Comparison of ENCODE assay signal across 8 cellular contexts in the genomic region with DNA sequence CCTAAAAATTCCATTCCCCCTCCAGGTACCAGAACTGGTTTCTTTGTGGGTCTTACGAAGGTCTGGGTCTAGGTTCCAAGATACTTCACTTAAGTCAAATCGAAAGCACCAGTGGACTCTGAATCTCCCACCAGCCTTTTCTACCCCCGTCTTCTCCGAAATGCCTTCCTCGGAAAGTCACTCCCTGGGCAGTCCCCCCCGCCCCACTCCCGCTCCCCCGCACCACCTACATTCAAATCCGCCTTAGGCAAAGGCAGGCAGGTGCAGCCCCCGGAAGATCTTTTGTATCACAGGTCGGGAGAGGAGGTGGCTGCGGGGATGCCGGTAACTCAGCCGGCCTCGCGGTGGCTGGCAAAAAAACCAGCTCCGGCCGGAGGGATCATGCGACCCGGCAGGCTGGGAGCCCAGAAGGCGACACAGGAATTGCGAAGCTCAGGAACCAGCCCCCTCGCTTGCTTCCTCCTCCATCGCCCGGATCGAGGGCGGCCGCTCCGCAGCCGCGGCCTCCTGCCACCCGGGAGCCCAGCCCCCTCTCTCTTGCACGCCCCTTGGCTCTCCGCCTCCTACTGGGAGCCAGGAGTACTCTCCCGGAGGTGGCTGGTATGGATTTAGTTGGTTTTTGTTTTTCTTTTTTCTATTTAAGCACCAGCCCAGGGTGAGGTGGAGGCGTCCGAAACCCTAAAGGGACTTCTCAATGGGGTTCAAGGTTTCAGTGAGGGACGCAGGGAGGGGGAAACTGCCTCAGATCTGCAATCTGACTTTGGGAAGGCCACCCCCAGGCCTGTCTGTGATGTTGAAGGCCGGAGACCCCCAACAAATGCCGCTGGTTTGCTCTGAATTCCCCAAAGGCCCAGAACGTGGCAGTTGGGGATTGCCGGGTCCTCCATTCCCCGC. TPM values are rescaled to one million over a fixed set of nuclear protein-coding genes. Genes with fewer than 3 reads are reported as not detected.
DNase-seq lines count a peak whose midpoint lies in the region; ATAC-seq, FAIRE-seq and TF ChIP-seq lines count a peak whose summit lies in the region.

A gene (minus strand): TSS at position 481 of the 894 bp plus-strand sequence. CDS start 650 bp downstream, outside the sequence.

- no peaks in the 10 kb centered on the region for H3K9me3 ChIP-seq in ascending aorta
- H3K9me3 ChIP-seq in right cardiac atrium (ENCODE audit: control insufficient read depth, low read length) = no peaks in the 10 kb centered on the region
- no peaks in the 10 kb centered on the region for H3K9me3 ChIP-seq in aorta (ENCODE audit: control insufficient read depth, low read length)

- DNase-seq in COLO829 (ENCODE audit: low spot score) (peak; percentile 70), H54 (ENCODE audit: insufficient read length, low spot score) (peak; percentile 42), NCI-H1436 treated with DMSO at 0.1 percent for 48 hours (lab: John Stamatoyannopoulos, UW) (peak; percentile 30), T-helper 22 cell (ENCODE audit: low read depth) (peak; percentile 50), ascending aorta (ENCODE audit: low spot score in 2 of 2) (peak; percentile 54 to 93), right cardiac atrium (peak; percentile 91 to 96 (median 95)), aorta (peak; percentile 93 to 95)

- peak; percentile 60 to 78 (median 72) for TF ChIP-seq CTCF in ascending aorta (IDR thresholded peaks at IDR 0.05)

- H3K27ac ChIP-seq in ascending aorta (peak within 1 kb of the TSS; percentile 95 to 98), right cardiac atrium (ENCODE audit: low read length) (peak within 1 kb of the TSS; percentile 97), rectal smooth muscle tissue (ENCODE audit: low read depth, low read length) (peak within 1 kb of the TSS; percentile 99), aorta (ENCODE audit: low read depth in 1 of 2, low read length in 2 of 2) (peak within 1 kb of the TSS; percentile 95)

- H3K9ac ChIP-seq in rectal smooth muscle tissue (ENCODE audit: low read length) = peak within 1 kb of the TSS; percentile 99

- H3K4me1 ChIP-seq in ascending aorta = peaks cover 0 to 16% of the 10 kb centered on the region in 2 donors
- H3K4me1 ChIP-seq in right cardiac atrium (ENCODE audit: control insufficient read depth, insufficient read depth, low read length) = peaks cover 14% of the 10 kb centered on the region
- peaks cover 28% of the 10 kb centered on the region for H3K4me1 ChIP-seq in rectal smooth muscle tissue (ENCODE audit: control insufficient read depth, insufficient read depth, low read length)
- no peaks in the 10 kb centered on the region for H3K4me1 ChIP-seq in aorta (ENCODE audit: control insufficient read depth in 1 of 2, insufficient read depth in 2 of 2, low read length in 2 of 2)

- intact Hi-C loops in ascending aorta (cut with DNase I) (loop anchor here (1.0 to 10.0 kb wide), 6 partner anchors 9 to 162 kb away; a partner anchor contains a TSS), right cardiac atrium (cut with DNase I) (loop anchor here (1.0 to 10.0 kb wide), 5 partner anchors 55 to 158 kb away; no protein-coding TSS in a partner anchor), aorta (cut with DNase I) (loop anchor here (1.0 to 10.0 kb wide), 5 partner anchors 61 to 160 kb away; a partner anchor contains a TSS)

- peak; percentile 70 for TF ChIP-seq POLR2A in H54 (IDR thresholded peaks at IDR 0.05; ENCODE audit: low read depth, low read length)

- H3K36me3 ChIP-seq in ascending aorta (peaks cover 0 to 16% of the 10 kb centered on the region in 2 donors), rectal smooth muscle tissue (ENCODE audit: control insufficient read depth, insufficient read depth, low read length) (no peaks in the 10 kb centered on the region), aorta (ENCODE audit: control insufficient read depth in 1 of 2, insufficient read depth in 2 of 2, low read length in 1 of 2) (peaks cover 0 to 2% of the 10 kb centered on the region in 2 donors)

- WGBS in right cardiac atrium = under 1% methylated on average over 43 of the region's 43 CpGs
- 0 to 1% methylated on average over 42 to 43 of the region's 43 CpGs for WGBS in aorta, 2 donors

- H3K27me3 ChIP-seq in ascending aorta = no peaks in the 10 kb centered on the region
- H3K27me3 ChIP-seq in right cardiac atrium (ENCODE audit: control insufficient read depth, insufficient read depth) = no peaks in the 10 kb centered on the region
- no peaks in the 10 kb centered on the region for H3K27me3 ChIP-seq in rectal smooth muscle tissue (ENCODE audit: control insufficient read depth, insufficient read depth, low read length)
- no peaks in the 10 kb centered on the region for H3K27me3 ChIP-seq in aorta (ENCODE audit: control insufficient read depth in 1 of 2, insufficient read depth in 2 of 2, low read length in 1 of 2)

- FAIRE-seq in H54 (lab: Jason Lieb, UNC) = no peak

- ATAC-seq in right cardiac atrium = peak; percentile 89
- ATAC-seq in aorta (ENCODE audit: low FRiP score) = peak; percentile 89

- H3K4me3 ChIP-seq in ascending aorta (peak within 1 kb of the TSS; percentile 71 to 82), right cardiac atrium (ENCODE audit: low read length) (peak within 1 kb of the TSS; percentile 98), rectal smooth muscle tissue (ENCODE audit: low read length) (peak within 1 kb of the TSS; percentile 87), aorta (ENCODE audit: low read length in 2 of 2) (peak within 1 kb of the TSS; percentile 94 to 99)

RNA-seq across cellular contexts. Expression of the gene that starts here (rescaled TPM):
- 200 TPM for total RNA-seq in ascending aorta
- 10 to 100 TPM; 39.9 to 56.9 (median 46.1) TPM for total RNA-seq in right cardiac atrium
- polyA plus RNA-seq in right cardiac atrium = 46.0 TPM
- 100 to 1,000 TPM in 1 of 2 donors, 10 to 100 TPM in 1; 69.1 to 107 TPM for total RNA-seq in aorta
- 100 to 1,000 TPM; 103 to 104 TPM for polyA plus RNA-seq in aorta

Comparison
In these comparisons a context has a peak if more than half of its experiments do, and no peak if none do; other contexts are left out.
1. Peak in every context shown above with its lines: DNase-seq, ATAC-seq, H3K4me3 ChIP-seq and H3K27ac ChIP-seq.
2. DNase-seq: peak in every context shown above with its lines; median percentile 95 in right cardiac atrium; 94 in aorta; 74 in ascending aorta; 70 in COLO829; 50 in T-helper 22 cell; 42 in H54; 30 in NCI-H1436 treated with DMSO at 0.1 percent for 48 hours.